ENCODE assay signal across 24 cellular contexts in genomic region chr15:82132116-82132515, GRCh38.
DNase-seq lines count a peak whose midpoint lies in the region; ATAC-seq lines count a peak whose summit lies in the region.
"Had no signal": no experiment of that assay in that cellular context is flagged by ENCODE, and none has a peak within 500 bp of the region (broad histone marks: within the 10 kb centered on the region; RNA-seq: fewer than 3 reads in every experiment).

No MANE protein-coding gene starts in this region.

- peak overlapping the region; percentile 59 for H3K27ac ChIP-seq in mesodermal cell (ENCODE audit: low read depth, low read length, severe bottlenecking)
- H3K27ac ChIP-seq: heart right ventricle, thyroid gland had no signal

- peaks cover 12% of the 10 kb centered on the region for H3K36me3 ChIP-seq in mesodermal cell (ENCODE audit: control insufficient read depth, insufficient read depth, low read length)
- H3K36me3 ChIP-seq: thyroid gland had no signal

- peaks cover 25% of the 10 kb centered on the region for H3K4me1 ChIP-seq in mesodermal cell (ENCODE audit: control insufficient read depth, insufficient read depth, low read length, poor library complexity, severe bottlenecking)
- H3K4me1 ChIP-seq: heart right ventricle, thyroid gland had no signal

- no peak for DNase-seq in activated T-cell treated with anti-CD3 and anti-CD28 coated beads, Interleukin-2, amount 50 U/mL, for 72 hours
- no peak for DNase-seq in activated T-cell treated with anti-CD3 and anti-CD28 coated beads, Interleukin-2, amount 50 U/mL, for 1 hour
- peak; percentile 35 for DNase-seq in astrocyte of the hippocampus (ENCODE audit: low read depth, low spot score)
- DNase-seq in cerebellar cortex (ENCODE audit: low spot score): no peak
- no peak for DNase-seq in Ammon's horn (ENCODE audit: low spot score)
- no peak for DNase-seq in KBM-7
- DNase-seq: 8988T; activated CD4-positive, alpha-beta T cell treated with anti-CD3 and anti-CD28 coated beads, Interleukin-2, amount 50 U/mL, for 4 hours; activated CD4-positive, CD25-positive, alpha-beta regulatory T cell; activated CD8-positive, alpha-beta memory T cell treated with anti-CD3 and anti-CD28 coated beads, Interleukin-2, amount 50 U/mL, for 4 hours; activated naive CD8-positive, alpha-beta T cell treated with anti-CD3 and anti-CD28 coated beads for 36 hours; heart right ventricle; Kasumi-1; left cardiac atrium; naive B cell; NCI-H1048; NCI-H1694 treated with DMSO at 0.1 percent for 48 hours; stimulated activated CD4-positive, alpha-beta T cell treated with anti-CD3 and anti-CD28 coated beads, Interleukin-4, amount 100 ng/mL, for 4 hours; thyroid gland had no signal

- H3K9me3 Mint-ChIP-seq in activated T-cell treated with anti-CD3 and anti-CD28 coated beads, Interleukin-2, amount 50 U/mL, for 72 hours: no peaks in the 10 kb centered on the region
- H3K9me3 Mint-ChIP-seq: activated naive CD8-positive, alpha-beta T cell treated with anti-CD3 and anti-CD28 coated beads for 36 hours; naive B cell; stimulated activated naive CD8-positive, alpha-beta T cell treated with anti-CD3 and anti-CD28 coated beads, Interleukin-15, Interleukin-2, amounts not matched to agents 100 ng/mL and 50 ng/mL, for 24 hours had no signal

- no peaks in the 10 kb centered on the region for H3K9me3 ChIP-seq in mesodermal cell (ENCODE audit: control insufficient read depth, low read length)
- H3K9me3 ChIP-seq: heart right ventricle, thyroid gland had no signal

- H3K27me3 Mint-ChIP-seq in activated T-cell treated with anti-CD3 and anti-CD28 coated beads, Interleukin-2, amount 50 U/mL, for 72 hours (ENCODE audit: low read depth): no peaks in the 10 kb centered on the region
- H3K27me3 Mint-ChIP-seq: activated naive CD8-positive, alpha-beta T cell treated with anti-CD3 and anti-CD28 coated beads for 36 hours; B cell; naive B cell; stimulated activated naive CD8-positive, alpha-beta T cell treated with anti-CD3 and anti-CD28 coated beads, Interleukin-15, Interleukin-2, amounts not matched to agents 100 ng/mL and 50 ng/mL, for 24 hours had no signal

- 82 to 89% methylated on average over 6 to 7 of the region's 7 CpGs for WGBS in mesodermal cell (ENCODE audit: insufficient coverage in 2 of 2), 2 experiments

- in situ Hi-C loops in KBM-7 (cut with MboI; ENCODE audit: low pct_unique_long_range_greater_than_20kb, low sequenced_read_pairs): no loop called here

- no peak for ATAC-seq in activated T-cell treated with anti-CD3 and anti-CD28 coated beads, Interleukin-2, amount 50 U/mL, for 72 hours (replicated peaks in 1 of 2)
- ATAC-seq in HG03095 (IDR thresholded peaks at IDR 0.05; ENCODE audit: unreplicated experiment): no peak
- ATAC-seq: GM12878, heart right ventricle had no signal

- H3K4me3 ChIP-seq in mesodermal cell (ENCODE audit: extremely low read depth, insufficient read depth, low read length, poor library complexity, severe bottlenecking): no peak overlapping the region
- H3K4me3 ChIP-seq: GM12878, heart right ventricle, thyroid gland had no signal

- H3K27ac Mint-ChIP-seq in activated T-cell treated with anti-CD3 and anti-CD28 coated beads, Interleukin-2, amount 50 U/mL, for 72 hours: peak overlapping the region; percentile 40
- H3K27ac Mint-ChIP-seq: activated naive CD8-positive, alpha-beta T cell treated with anti-CD3 and anti-CD28 coated beads for 36 hours; B cell; stimulated activated naive CD8-positive, alpha-beta T cell treated with anti-CD3 and anti-CD28 coated beads, Interleukin-15, Interleukin-2, amounts not matched to agents 100 ng/mL and 50 ng/mL, for 24 hours had no signal

- peaks cover 9% of the 10 kb centered on the region for H3K4me1 Mint-ChIP-seq in activated T-cell treated with anti-CD3 and anti-CD28 coated beads, Interleukin-2, amount 50 U/mL, for 72 hours (ENCODE audit: low read depth)
- H3K4me1 Mint-ChIP-seq: B cell had no signal

- no peak overlapping the region for H3K4me3 Mint-ChIP-seq in activated T-cell treated with anti-CD3 and anti-CD28 coated beads, Interleukin-2, amount 50 U/mL, for 72 hours
- H3K4me3 Mint-ChIP-seq: activated naive CD8-positive, alpha-beta T cell treated with anti-CD3 and anti-CD28 coated beads for 36 hours; B cell; naive B cell; stimulated activated naive CD8-positive, alpha-beta T cell treated with anti-CD3 and anti-CD28 coated beads, Interleukin-15, Interleukin-2, amounts not matched to agents 100 ng/mL and 50 ng/mL, for 24 hours had no signal

- H3K36me3 Mint-ChIP-seq in activated T-cell treated with anti-CD3 and anti-CD28 coated beads, Interleukin-2, amount 50 U/mL, for 72 hours (ENCODE audit: insufficient read depth in 2 of 2): peaks cover 3 to 6% of the 10 kb centered on the region in 2 donors
